24 cellular contexts compared by ENCODE assay signal in the genomic region with DNA sequence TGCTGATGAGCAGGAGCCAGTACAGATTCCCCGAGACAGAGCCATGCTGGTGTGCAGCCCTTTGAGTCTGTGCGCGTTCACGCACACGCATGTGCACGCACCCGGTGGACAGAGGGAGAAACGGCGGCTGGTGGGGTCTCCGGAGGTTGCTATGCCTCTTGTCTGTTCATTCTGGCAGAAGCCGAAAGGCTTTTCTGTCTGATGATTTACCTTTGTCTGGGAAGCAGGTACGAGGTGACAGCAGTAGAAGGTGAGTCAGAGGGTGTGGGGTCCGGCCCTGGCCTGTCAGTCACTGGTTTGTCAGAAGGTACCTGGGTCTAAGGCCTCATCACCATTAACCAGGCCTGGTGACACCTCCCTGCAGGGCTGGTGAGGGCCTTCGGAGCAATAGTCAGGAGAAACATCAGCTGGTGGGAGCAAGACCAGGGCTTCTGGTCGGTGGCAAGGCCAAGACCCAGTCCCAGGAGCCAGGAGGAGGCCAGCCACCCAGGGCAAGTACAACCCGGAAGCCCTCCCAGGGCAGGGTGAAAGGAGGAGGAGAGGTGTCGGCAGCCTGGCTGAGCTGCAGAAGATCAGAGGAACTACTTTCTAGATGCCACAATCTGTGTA. TPM values are rescaled to one million over a fixed set of nuclear protein-coding genes. Genes with fewer than 3 reads are reported as not detected.
DNase-seq lines count a peak whose midpoint lies in the region; ATAC-seq and TF ChIP-seq lines count a peak whose summit lies in the region.
"Had no signal": no experiment of that assay in that cellular context is flagged by ENCODE, and none has a peak within 500 bp of the region (broad histone marks: within the 10 kb centered on the region; RNA-seq: fewer than 3 reads in every experiment).

No MANE protein-coding gene starts in this region.

- no peak overlapping the region for H2AFZ ChIP-seq in trophoblast cell (ENCODE audit: insufficient read depth, low read length, poor library complexity)

- H3K27ac Mint-ChIP-seq in natural killer cell treated with Interleukin-12 subunit alpha and Interleukin-12 subunit beta and Interleukin-15 and Interleukin-18, amount 100 ng/mL, for 72 hours, result no peak overlapping the region
- H3K27ac Mint-ChIP-seq in natural killer cell, result no peak overlapping the region
- H3K27ac Mint-ChIP-seq in activated CD8-positive, alpha-beta T cell treated with anti-CD3 and anti-CD28 coated beads for 36 hours, result no peak overlapping the region
- H3K27ac Mint-ChIP-seq: activated CD4-positive, alpha-beta T cell treated with anti-CD3 and anti-CD28 coated beads, Interleukin-2, amount 10 ng/mL, durations not matched to agents 24 days and 14 days; activated T-helper 17 cell treated with anti-CD3 and anti-CD28 coated beads, Interleukin-2, amount 50 U/mL, for 72 hours had no signal

- CTCF ChIA-PET in activated CD8-positive, alpha-beta T cell treated with anti-CD3 and anti-CD28 coated beads for 36 hours (lab: Charles Lee), result no interaction called here

- intact Hi-C loops in natural killer cell (cut with micrococcal nuclease), result no loop called here
- intact Hi-C loops in activated CD8-positive, alpha-beta T cell treated with anti-CD3 and anti-CD28 coated beads for 36 hours (cut with micrococcal nuclease), result no loop called here

- H3K27ac ChIP-seq in esophagus (ENCODE audit: low read depth in 2 of 2, low read length in 1 of 2) (peak overlapping the region; percentile 48 to 79), trophoblast cell (ENCODE audit: low read depth, low read length) (peak overlapping the region; percentile 11)
- H3K27ac ChIP-seq: BLaER1, brain microvascular endothelial cell, lower lobe of right lung, SK-N-MC, upper lobe of left lung had no signal

- H3K27me3 ChIP-seq in esophagus (ENCODE audit: control insufficient read depth in 1 of 2, insufficient read depth in 2 of 2, low read length in 2 of 2), result no peaks in the 10 kb centered on the region
- no peaks in the 10 kb centered on the region for H3K27me3 ChIP-seq in trophoblast cell (ENCODE audit: insufficient read depth, low read length)
- H3K27me3 ChIP-seq: brain microvascular endothelial cell, upper lobe of left lung had no signal

- H4K91ac ChIP-seq in trophoblast cell (ENCODE audit: low read depth, low read length), result peak overlapping the region; percentile 72

- no peaks in the 10 kb centered on the region for H3K9me3 Mint-ChIP-seq in natural killer cell treated with Interleukin-12 subunit alpha and Interleukin-12 subunit beta and Interleukin-15 and Interleukin-18, amount 100 ng/mL, for 72 hours
- no peaks in the 10 kb centered on the region for H3K9me3 Mint-ChIP-seq in natural killer cell
- H3K9me3 Mint-ChIP-seq in activated CD8-positive, alpha-beta T cell treated with anti-CD3 and anti-CD28 coated beads for 36 hours, result no peaks in the 10 kb centered on the region
- H3K9me3 Mint-ChIP-seq: activated CD4-positive, alpha-beta T cell treated with anti-CD3 and anti-CD28 coated beads, Interleukin-2, amount 10 ng/mL, durations not matched to agents 24 days and 14 days; activated T-helper 17 cell treated with anti-CD3 and anti-CD28 coated beads, Interleukin-2, amount 50 U/mL, for 72 hours had no signal

- H3K9me3 ChIP-seq in esophagus (ENCODE audit: control insufficient read depth in 2 of 2, insufficient read depth in 1 of 2, low read depth in 1 of 2, low read length in 1 of 2), result no peaks in the 10 kb centered on the region
- H3K9me3 ChIP-seq in trophoblast cell (ENCODE audit: insufficient read depth, low read depth, low read length), result no peaks in the 10 kb centered on the region
- H3K9me3 ChIP-seq: BLaER1, lower lobe of right lung, upper lobe of left lung had no signal

- no peak overlapping the region for H3K4me2 ChIP-seq in trophoblast cell (ENCODE audit: low read length)
- H3K4me2 ChIP-seq: BLaER1, smooth muscle cell had no signal

- H3K4me3 ChIP-seq in esophagus (ENCODE audit: low read depth in 1 of 2, low read length in 2 of 2) (no peak overlapping the region), trophoblast cell (ENCODE audit: low read depth, low read length) (no peak overlapping the region)
- H3K4me3 ChIP-seq: BLaER1, lower lobe of right lung, SK-N-MC, smooth muscle cell, upper lobe of left lung had no signal

- peaks cover 5% of the 10 kb centered on the region for H3K79me2 ChIP-seq in trophoblast cell (ENCODE audit: control insufficient read depth, insufficient read depth, low read length, poor library complexity)

- no peak overlapping the region for H3K4ac ChIP-seq in trophoblast cell (ENCODE audit: low read depth, low read length)

- H3K4me1 Mint-ChIP-seq in natural killer cell treated with Interleukin-12 subunit alpha and Interleukin-12 subunit beta and Interleukin-15 and Interleukin-18, amount 100 ng/mL, for 72 hours (ENCODE audit: low read depth in 2 of 2), result no peaks in the 10 kb centered on the region
- no peaks in the 10 kb centered on the region for H3K4me1 Mint-ChIP-seq in natural killer cell
- no peaks in the 10 kb centered on the region for H3K4me1 Mint-ChIP-seq in activated CD8-positive, alpha-beta T cell treated with anti-CD3 and anti-CD28 coated beads for 36 hours (ENCODE audit: low read depth)
- H3K4me1 Mint-ChIP-seq: activated T-helper 17 cell treated with anti-CD3 and anti-CD28 coated beads, Interleukin-2, amount 50 U/mL, for 72 hours had no signal

- H3K14ac ChIP-seq in trophoblast cell (ENCODE audit: low read length), result peak overlapping the region; percentile 9

- peak overlapping the region; percentile 19 for H3K18ac ChIP-seq in trophoblast cell (ENCODE audit: low read length)

- no peak overlapping the region for H2BK5ac ChIP-seq in trophoblast cell (ENCODE audit: low read depth, low read length, poor library complexity)

- H3K36me3 Mint-ChIP-seq in natural killer cell treated with Interleukin-12 subunit alpha and Interleukin-12 subunit beta and Interleukin-15 and Interleukin-18, amount 100 ng/mL, for 72 hours, result no peaks in the 10 kb centered on the region
- no peaks in the 10 kb centered on the region for H3K36me3 Mint-ChIP-seq in natural killer cell
- no peaks in the 10 kb centered on the region for H3K36me3 Mint-ChIP-seq in activated CD8-positive, alpha-beta T cell treated with anti-CD3 and anti-CD28 coated beads for 36 hours (ENCODE audit: low read depth)

- H2BK120ac ChIP-seq in trophoblast cell (ENCODE audit: insufficient read depth, low read length, poor library complexity), result no peak overlapping the region

- H3K9ac ChIP-seq in trophoblast cell (ENCODE audit: low read length), result no peak overlapping the region
- H3K9ac ChIP-seq: BLaER1 had no signal

- TF ChIP-seq CTCF in natural killer cell (IDR thresholded peaks at IDR 0.05) (no peak), omental fat pad (IDR thresholded peaks at IDR 0.05) (no peak)
- no peak for TF ChIP-seq CTCF in activated CD8-positive, alpha-beta T cell treated with anti-CD3 and anti-CD28 coated beads for 36 hours (IDR thresholded peaks at IDR 0.05)

- no peak overlapping the region for H2BK12ac ChIP-seq in trophoblast cell (ENCODE audit: low read length)

- POLR2A ChIA-PET in activated CD8-positive, alpha-beta T cell treated with anti-CD3 and anti-CD28 coated beads for 36 hours (lab: Charles Lee), result no interaction called here

- H3K27me3 Mint-ChIP-seq in natural killer cell treated with Interleukin-12 subunit alpha and Interleukin-12 subunit beta and Interleukin-15 and Interleukin-18, amount 100 ng/mL, for 72 hours, result peaks cover 18 to 31% of the 10 kb centered on the region in 2 donors
- H3K27me3 Mint-ChIP-seq in natural killer cell (ENCODE audit: low read depth in 2 of 2), result peaks cover 24 to 36% of the 10 kb centered on the region in 2 donors
- peaks cover 15% of the 10 kb centered on the region for H3K27me3 Mint-ChIP-seq in activated CD8-positive, alpha-beta T cell treated with anti-CD3 and anti-CD28 coated beads for 36 hours

- H2AK5ac ChIP-seq in trophoblast cell (ENCODE audit: low read length), result no peak overlapping the region

- WGBS in esophagus, 2 donors, result 82 to 88% methylated on average over 16 to 17 of the region's 17 CpGs
- WGBS in trophoblast cell (ENCODE audit: extremely low coverage, insufficient coverage, insufficient read length), result no CpG with 5 or more reads among the region's 17 CpGs

- H3K4me3 Mint-ChIP-seq in natural killer cell treated with Interleukin-12 subunit alpha and Interleukin-12 subunit beta and Interleukin-15 and Interleukin-18, amount 100 ng/mL, for 72 hours, result no peak overlapping the region
- no peak overlapping the region for H3K4me3 Mint-ChIP-seq in natural killer cell
- H3K4me3 Mint-ChIP-seq in activated CD8-positive, alpha-beta T cell treated with anti-CD3 and anti-CD28 coated beads for 36 hours, result no peak overlapping the region
- H3K4me3 Mint-ChIP-seq: activated CD4-positive, alpha-beta T cell treated with anti-CD3 and anti-CD28 coated beads, Interleukin-2, amount 10 ng/mL, durations not matched to agents 24 days and 14 days; activated T-helper 17 cell treated with anti-CD3 and anti-CD28 coated beads, Interleukin-2, amount 50 U/mL, for 72 hours had no signal

- H3K79me1 ChIP-seq in trophoblast cell (ENCODE audit: low read length), result peaks cover 24% of the 10 kb centered on the region

- H3K36me3 ChIP-seq in esophagus (ENCODE audit: control insufficient read depth in 2 of 2, insufficient read depth in 2 of 2, low read length in 1 of 2), result no peaks in the 10 kb centered on the region
- H3K36me3 ChIP-seq in trophoblast cell (ENCODE audit: control insufficient read depth in 1 of 2, insufficient read depth in 2 of 2, low read length in 2 of 2), result no peaks in the 10 kb centered on the region
- H3K36me3 ChIP-seq: BLaER1, brain microvascular endothelial cell, lower lobe of right lung, upper lobe of left lung had no signal

- H4K8ac ChIP-seq in trophoblast cell (ENCODE audit: low read depth, low read length), result no peak overlapping the region

- peaks cover 0 to 12% of the 10 kb centered on the region in 2 donors for H3K4me1 ChIP-seq in esophagus (ENCODE audit: control insufficient read depth in 2 of 2, insufficient read depth in 2 of 2, low read length in 1 of 2)
- peaks cover 42 to 43% of the 10 kb centered on the region in 2 experiments for H3K4me1 ChIP-seq in trophoblast cell (ENCODE audit: control insufficient read depth in 1 of 2, insufficient read depth in 2 of 2, low read length in 2 of 2)
- H3K4me1 ChIP-seq: BLaER1, lower lobe of right lung, upper lobe of left lung had no signal

- no peak for ATAC-seq in natural killer cell treated with Interleukin-12 subunit alpha and Interleukin-12 subunit beta and Interleukin-15 and Interleukin-18, amount 100 ng/mL, for 72 hours
- ATAC-seq in natural killer cell (no peak), HG03139 (IDR thresholded peaks at IDR 0.05; ENCODE audit: unreplicated experiment) (no peak), omental fat pad (ENCODE audit: low FRiP score) (no peak)
- ATAC-seq in activated CD8-positive, alpha-beta T cell treated with anti-CD3 and anti-CD28 coated beads for 36 hours, result no peak
- ATAC-seq: activated T-helper 17 cell treated with anti-CD3 and anti-CD28 coated beads, Interleukin-2, amount 50 U/mL, for 72 hours; lower lobe of right lung had no signal

- peak; percentile 39 for DNase-seq in natural killer cell treated with Interleukin-12 subunit alpha and Interleukin-12 subunit beta and Interleukin-15 and Interleukin-18, amount 100 ng/mL, for 72 hours (ENCODE audit: low spot score)
- no peak for DNase-seq in natural killer cell
- peak; percentile 47 to 57 for DNase-seq in trophoblast cell
- no peak for DNase-seq in activated CD4-positive, alpha-beta T cell treated with anti-CD3 and anti-CD28 coated beads for 1 hour
- no peak for DNase-seq in omental fat pad (ENCODE audit: low spot score)
- DNase-seq in activated CD8-positive, alpha-beta T cell treated with anti-CD3 and anti-CD28 coated beads for 36 hours, result no peak
- DNase-seq: ACHN; activated CD4-positive, alpha-beta T cell treated with anti-CD3 and anti-CD28 coated beads, Interleukin-2, amount 10 ng/mL, durations not matched to agents 24 days and 14 days; brain microvascular endothelial cell; Calu3; cortex of kidney; lower lobe of right lung; NCI-H1105; NCI-H2081 treated with DMSO at 0.1 percent for 48 hours; NCI-H446; stimulated activated CD4-positive, alpha-beta T cell treated with anti-CD3 and anti-CD28 coated beads, Interleukin-2, amount 100 ng/mL, for 48 hours; stimulated activated naive CD4-positive, alpha-beta T cell had no signal

- no peak overlapping the region for H4K12ac ChIP-seq in trophoblast cell (ENCODE audit: low read depth, low read length)

- H3K23ac ChIP-seq in trophoblast cell (ENCODE audit: low read length), result no peak overlapping the region

RNA-seq across cellular contexts. Expression of gene PCSK6, which starts 7.5 kb away (rescaled TPM):
- under 1 TPM in 1 of 2 donors, not detected in 1; 0.95 TPM for total RNA-seq in natural killer cell treated with Interleukin-12 subunit alpha and Interleukin-12 subunit beta and Interleukin-15 and Interleukin-18, amount 100 ng/mL, for 72 hours
- 1 to 10 TPM; 1.5 to 2.4 (median 2.4) TPM for total RNA-seq in natural killer cell
- 1 to 10 TPM; 5.4 to 6.5 TPM for polyA plus RNA-seq in esophagus
- polyA plus RNA-seq in trophoblast cell (2013), result 9.3 and 10.2 TPM in 2 replicates
- 10 to 100 TPM in 3 of 4 donors, 1 to 10 TPM in 1; 9.7 to 20.5 (median 13.1) TPM for total RNA-seq in omental fat pad
- 1 to 10 TPM; 2.7 to 3.0 TPM for total RNA-seq in activated CD8-positive, alpha-beta T cell treated with anti-CD3 and anti-CD28 coated beads for 36 hours

Comparison
In these comparisons a context has a peak if more than half of its experiments do, and no peak if none do; other contexts are left out.
1. DNase-seq: peak in natural killer cell treated with Interleukin-12 subunit alpha and Interleukin-12 subunit beta and Interleukin-15 and Interleukin-18, amount 100 ng/mL, for 72 hours (single experiment) and trophoblast cell (2 of 2); none in natural killer cell (single experiment), activated CD4-positive, alpha-beta T cell treated with anti-CD3 and anti-CD28 coated beads for 1 hour (single experiment), omental fat pad (single experiment) and activated CD8-positive, alpha-beta T cell treated with anti-CD3 and anti-CD28 coated beads for 36 hours (single experiment).